ENCODE assay signal across 8 cellular contexts in the genomic region with DNA sequence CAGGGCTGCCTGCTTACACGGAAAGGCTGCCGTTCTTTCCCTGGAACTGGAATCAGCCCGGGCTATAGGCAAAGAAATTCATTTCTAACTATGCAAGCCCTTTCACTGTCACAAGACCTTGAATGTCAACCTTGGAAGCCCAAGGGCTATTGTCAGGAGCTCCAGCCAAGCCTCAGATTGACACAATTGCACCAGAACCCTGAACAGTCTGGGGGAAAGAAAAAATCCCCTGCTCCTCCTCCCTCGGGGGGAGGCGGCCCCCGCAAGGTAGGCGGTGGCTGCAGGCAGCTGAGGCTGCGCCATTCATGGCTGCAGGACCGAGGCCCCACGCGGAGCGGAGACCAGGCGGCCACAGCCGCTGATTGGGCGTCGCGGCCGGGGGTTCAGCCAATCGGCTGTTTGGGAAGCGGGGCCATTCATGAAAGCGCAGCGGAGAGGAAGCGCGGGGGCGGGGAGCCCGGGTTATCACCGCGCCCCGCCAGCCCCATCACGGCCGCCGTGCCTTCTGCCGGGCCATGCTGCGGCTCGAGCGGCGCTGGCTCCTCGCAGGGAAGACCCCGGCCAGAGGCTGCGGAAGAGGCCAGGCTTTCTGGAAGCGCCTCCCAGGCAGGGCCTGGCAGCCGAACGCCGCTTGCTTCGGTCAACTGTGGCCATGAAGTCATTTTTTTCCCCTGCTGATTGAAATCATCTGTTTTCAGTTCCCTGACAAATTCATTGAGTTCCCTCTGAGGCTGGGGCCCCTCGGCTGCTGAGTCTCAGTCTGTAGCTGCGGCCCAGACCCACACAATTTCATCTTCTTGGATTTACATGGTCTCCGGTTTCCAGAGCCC. TPM values are rescaled to one million over a fixed set of nuclear protein-coding genes. Genes with fewer than 3 reads are reported as not detected.
DNase-seq lines count a peak whose midpoint lies in the region; ATAC-seq lines count a peak whose summit lies in the region.

No MANE protein-coding gene starts in this region.

- ATAC-seq in GM18868 (IDR thresholded peaks at IDR 0.05; ENCODE audit: unreplicated experiment) (peak; percentile 88), HG03108 (IDR thresholded peaks at IDR 0.05; ENCODE audit: unreplicated experiment) (peak; percentile 78)

- in situ Hi-C loops in ACHN (cut with HindIII; ENCODE audit: low pct_ligation_motif_present, low pct_unique_long_range_greater_than_20kb, low sequenced_read_pairs) = no loop called here

- DNase-seq in ACHN (peak; percentile 90), NOMO-1 treated with DMSO at 0.1 percent for 48 hours (lab: John Stamatoyannopoulos, UW; ENCODE audit: unreplicated experiment) (peak; percentile 95), activated T-cell treated with anti-CD3 and anti-CD28 coated beads for 24 hours (ENCODE audit: low read depth) (peak; percentile 71), epidermal melanocyte (ENCODE audit: insufficient read length, low spot score) (peak; percentile 89), mucosa of gallbladder (ENCODE audit: low spot score) (peak; percentile 90)
- DNase-seq in stimulated activated CD8-positive, alpha-beta memory T cell treated with anti-CD3 and anti-CD28 coated beads, Interleukin-4, amount 100 ng/mL, for 24 hours (ENCODE audit: low read depth) = peak; percentile 73

RNA-seq across cellular contexts. Expression of a gene that starts 38.1 kb away (rescaled TPM):
- total RNA-seq in mucosa of gallbladder = not detected

Comparison
In these comparisons a context has a peak if more than half of its experiments do, and no peak if none do; other contexts are left out.
1. Peak in every context shown above with its lines: DNase-seq and ATAC-seq.